9 cellular contexts compared by ENCODE assay signal in the genomic region with DNA sequence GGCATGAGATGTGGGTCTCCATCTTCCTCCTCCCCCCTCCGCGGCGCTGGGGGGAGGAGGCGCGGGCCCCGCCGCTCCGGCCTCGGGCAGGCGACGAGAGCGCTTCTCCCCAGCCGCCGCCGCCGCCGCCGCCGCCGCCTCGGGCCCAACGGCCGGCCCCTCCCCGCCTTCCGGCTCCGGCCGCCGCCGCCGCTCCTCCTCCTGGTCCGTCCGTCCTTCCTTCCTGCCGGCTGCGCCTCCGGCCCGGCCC. TPM values are rescaled to one million over a fixed set of nuclear protein-coding genes. Genes with fewer than 3 reads are reported as not detected.
DNase-seq lines count a peak whose midpoint lies in the region; ATAC-seq, FAIRE-seq and TF ChIP-seq lines count a peak whose summit lies in the region.
"Had no signal": no experiment of that assay in that cellular context is flagged by ENCODE, and none has a peak within 500 bp of the region (broad histone marks: within the 10 kb centered on the region; RNA-seq: fewer than 3 reads in every experiment).

No MANE protein-coding gene starts in this region.

- no peaks in the 10 kb centered on the region for H3K27me3 Mint-ChIP-seq in CD4-positive, alpha-beta memory T cell

- no peak for TF ChIP-seq CTCF in K562 (IDR thresholded peaks at IDR 0.05 in 2 of 3, conservative IDR thresholded peaks at IDR 0.05 in 1 of 3; ENCODE audit: insufficient read depth in 2 of 3, low read depth in 1 of 3, low read length in 3 of 3)
- TF ChIP-seq CTCF in kidney (IDR thresholded peaks at IDR 0.05; ENCODE audit: borderline replicate concordance, extremely low read depth, insufficient read depth): no peak
- TF ChIP-seq CTCF in stomach (IDR thresholded peaks at IDR 0.05): no peak

- no peaks in the 10 kb centered on the region for H3K27me3 ChIP-seq in CD4-positive, alpha-beta memory T cell (ENCODE audit: insufficient read depth, low read length)
- no peaks in the 10 kb centered on the region for H3K27me3 ChIP-seq in K562 (ENCODE audit: control insufficient read depth in 2 of 2, insufficient read depth in 2 of 2, low read length in 2 of 2)
- no peaks in the 10 kb centered on the region for H3K27me3 ChIP-seq in stomach

- ATAC-seq in GM18907 (IDR thresholded peaks at IDR 0.05; ENCODE audit: unreplicated experiment): peak; percentile 62
- ATAC-seq in HG03095 (IDR thresholded peaks at IDR 0.05; ENCODE audit: unreplicated experiment): peak; percentile 42
- peak; percentile 63 for ATAC-seq in K562

- peaks cover 46% of the 10 kb centered on the region for H3K4me1 ChIP-seq in CD4-positive, alpha-beta memory T cell (ENCODE audit: insufficient read depth, low read length)
- H3K4me1 ChIP-seq in K562 (replicated peaks in 1 of 2; ENCODE audit: control insufficient read depth in 2 of 2, insufficient read depth in 2 of 2, low read length in 2 of 2) (peaks cover 26 to 42% of the 10 kb centered on the region in 2 experiments; a peak in 4 of 5 replicates), kidney (ENCODE audit: control insufficient read depth in 1 of 2, insufficient read depth in 1 of 2, low read depth in 1 of 2, low read length in 2 of 2) (peaks cover 7 to 30% of the 10 kb centered on the region in 2 donors), stomach (peaks cover 37 to 60% (median 51%) of the 10 kb centered on the region in 4 donors)

- H3K27ac Mint-ChIP-seq in CD4-positive, alpha-beta memory T cell: peak overlapping the region in 1 of 7 donors; percentile 97

- in situ Hi-C loops in K562 (cut with MboI): loop anchor here (5.0 to 25.0 kb wide), 3 partner anchors 307 to 1032 kb away; no protein-coding TSS in a partner anchor

- H3K27ac ChIP-seq in CD4-positive, alpha-beta memory T cell (ENCODE audit: low read depth, low read length): peak overlapping the region; percentile 66
- H3K27ac ChIP-seq in K562 (ENCODE audit: extremely low read depth, low read depth, low read length) (peak overlapping the region; percentile 63; the same call in 2 of the 3 replicates), kidney (ENCODE audit: low read depth in 2 of 2, low read length in 2 of 2) (peak overlapping the region; percentile 79 to 86), stomach (peak overlapping the region; percentile 92 to 100 (median 95))

- H3K79me2 ChIP-seq in K562 (ENCODE audit: control insufficient read depth, insufficient read depth, low read length): peaks cover 58% of the 10 kb centered on the region

- TF ChIP-seq EP300 in K562 (IDR thresholded peaks at IDR 0.05; ENCODE audit: low read length): no peak
- no peak for TF ChIP-seq EP300 in stomach (IDR thresholded peaks at IDR 0.05)

- peak in 1 of 5 donors; percentile 66 for DNase-seq in CD4-positive, alpha-beta memory T cell
- DNase-seq in NOMO-1 treated with DMSO at 0.1 percent for 48 hours (lab: John Stamatoyannopoulos, UW; ENCODE audit: unreplicated experiment) (peak; percentile 51), K562 (ENCODE audit: extremely low read depth in 1 of 4, low spot score in 3 of 4) (peak in 2 of 4 experiments; percentile 60 to 66), kidney (peak; percentile 93), stomach (peak; percentile 73), occipital lobe (lab: John Stamatoyannopoulos, UW) (no peak)

- 0 out of 2 replicates have a peak overlapping the region, but pooled peaks have one; percentile 45 for H2AFZ ChIP-seq in K562 (ENCODE audit: low read depth, low read length)

- peak overlapping the region in 7 of 8 donors; percentile 92 to 96 (median 94) for H3K4me3 Mint-ChIP-seq in CD4-positive, alpha-beta memory T cell

- WGBS in K562 (ENCODE audit: insufficient coverage, low coverage, missing lambda C conversion rate): no CpG with 5 or more reads among the region's 36 CpGs
- WGBS in stomach, 5 donors: 0 to 3% (median 0%) methylated on average over 1 to 35 of the region's 36 CpGs

- POLR2A ChIA-PET in CD4-positive, alpha-beta memory T cell (lab: Charles Lee; ENCODE audit: partially characterized antibody): interaction anchor here (0.7 to 8.3 kb wide), 15 partner anchors 8 to 1210 kb away, joined by 3 to 142 read pairs (median 8); partner anchors contain the start of genes ERC1, RAD52 and WNK1
- POLR2A ChIA-PET in K562 (lab: Yijun Ruan, JAX): interaction anchor here (0.7 to 1.8 kb wide), 4 partner anchors 8 to 300 kb away, joined by 3 to 5 read pairs (median 4); no protein-coding TSS in a partner anchor

- intact Hi-C loops in CD4-positive, alpha-beta memory T cell (cut with micrococcal nuclease): loop anchor here (1.0 to 10.0 kb wide), 9 partner anchors 62 to 1139 kb away; partner anchors contain the start of genes B4GALNT3, ERC1, RAD52 and WNK1
- intact Hi-C loops in K562 (cut with micrococcal nuclease) (no loop called here), kidney (cut with DNase I) (no loop called here), stomach (cut with DNase I; ENCODE audit: low total_unique reads) (no loop called here)

- TF ChIP-seq POLR2A in K562 (conservative IDR thresholded peaks at IDR 0.05) (no peak), stomach (IDR thresholded peaks at IDR 0.05) (no peak)

- no TSS peak for BruUV-seq in K562 (replicated peaks; lab: Mats Ljungman, UMichigan)

- peak overlapping the region; percentile 77 to 95 for H3K4me3 ChIP-seq in CD4-positive, alpha-beta memory T cell (ENCODE audit: low read length in 2 of 2)
- H3K4me3 ChIP-seq in K562: peak overlapping the region; percentile 62
- H3K4me3 ChIP-seq in kidney (ENCODE audit: low read length in 2 of 2): peak overlapping the region; percentile 70 to 72
- peak overlapping the region; percentile 82 to 98 (median 88) for H3K4me3 ChIP-seq in stomach

- no peak for TF ChIP-seq RAD21 in K562 (CRISPR knock-in tag; conservative IDR thresholded peaks at IDR 0.05 in 1 of 2, IDR thresholded peaks at IDR 0.05 in 1 of 2)

- no peaks in the 10 kb centered on the region for H3K9me1 ChIP-seq in K562 (ENCODE audit: control insufficient read depth, insufficient read depth, low read length)

- H3K9ac ChIP-seq in K562 (ENCODE audit: insufficient read depth in 1 of 2, low read depth in 2 of 2, low read length in 2 of 2) (peak overlapping the region; percentile 35 to 89; a peak in 3 of 4 replicates), kidney (ENCODE audit: low read length in 2 of 2) (peak overlapping the region; percentile 71 to 78)

- FAIRE-seq in K562 (lab: Jason Lieb, UNC): no peak
- FAIRE-seq in kidney (lab: Jason Lieb, UNC): no peak

- peaks cover 35 to 70% (median 44%) of the 10 kb centered on the region in 4 donors for H3K4me1 Mint-ChIP-seq in CD4-positive, alpha-beta memory T cell

- peaks cover 0 to 2% (median 0%) of the 10 kb centered on the region in 8 donors for H3K9me3 Mint-ChIP-seq in CD4-positive, alpha-beta memory T cell

- peaks cover 12% of the 10 kb centered on the region for H4K20me1 ChIP-seq in K562 (replicated peaks; ENCODE audit: control insufficient read depth, insufficient read depth, low read length)

- H3K36me3 ChIP-seq in CD4-positive, alpha-beta memory T cell (ENCODE audit: insufficient read depth, low read length): no peaks in the 10 kb centered on the region
- peaks cover 10% of the 10 kb centered on the region; the same call in 1 of the 3 replicates for H3K36me3 ChIP-seq in K562 (ENCODE audit: control insufficient read depth, insufficient read depth, low read length)
- H3K36me3 ChIP-seq in kidney (ENCODE audit: control insufficient read depth in 1 of 2, insufficient read depth in 2 of 2, low read length in 2 of 2): no peaks in the 10 kb centered on the region
- no peaks in the 10 kb centered on the region for H3K36me3 ChIP-seq in stomach

- peak overlapping the region; percentile 81 for H3K4me2 ChIP-seq in K562 (ENCODE audit: insufficient read depth, low read length)

- CTCF ChIA-PET in CD4-positive, alpha-beta memory T cell (lab: Charles Lee; ENCODE audit: partially characterized antibody): interaction anchor here (0.6 to 3.5 kb wide), 6 partner anchors 9 to 562 kb away, joined by 3 to 41 read pairs (median 28); no protein-coding TSS in a partner anchor
- CTCF ChIA-PET in K562 (lab: Yijun Ruan, JAX; ENCODE audit: low intra/inter-chr PET ratio): interaction anchor here (0.7 kb wide), 1 partner anchor 11 kb away, joined by 3 read pairs; no protein-coding TSS in a partner anchor

- H3K9me3 ChIP-seq in CD4-positive, alpha-beta memory T cell (ENCODE audit: control insufficient read depth in 1 of 2, low read length in 2 of 2): no peaks in the 10 kb centered on the region
- H3K9me3 ChIP-seq in K562 (replicated peaks; ENCODE audit: control insufficient read depth, insufficient read depth, low read depth, low read length) (no peaks in the 10 kb centered on the region), kidney (ENCODE audit: control insufficient read depth in 1 of 2, low read length in 2 of 2) (no peaks in the 10 kb centered on the region), stomach (no peaks in the 10 kb centered on the region)

- H3K36me3 Mint-ChIP-seq in CD4-positive, alpha-beta memory T cell: peaks cover 9 to 27% of the 10 kb centered on the region in 2 donors

RNA-seq across cellular contexts. Expression of gene FBXL14, which starts 0.4 kb away (rescaled TPM):
- total RNA-seq in CD4-positive, alpha-beta memory T cell: 10 to 100 TPM; 41.6 to 43.4 TPM
- 10 to 100 TPM; 14.6 to 29.2 TPM for polyA plus RNA-seq in CD4-positive, alpha-beta memory T cell
- total RNA-seq in K562 (2011; cell fraction: chromatin; rRNA removed; ENCODE audit: low replicate concordance): 1.6 and 6.6 TPM in 2 replicates
- 7.8 and 11.2 TPM in 2 replicates for total RNA-seq in K562 (2011; cell fraction: nucleolus; rRNA removed)
- total RNA-seq in K562 (2011; cell fraction: nucleoplasm; rRNA removed): 4.3 and 5.0 TPM in 2 replicates
- total RNA-seq in K562 (2014; rRNA removed) (7.1 and 7.8 TPM in 2 replicates), K562 (2014; rRNA removed; fragmentation: Illumina TruSeq; extraction: Trizol) (0.22 and 0.65 TPM in 2 replicates), K562 (2015; rRNA removed; fragmentation: Illumina TruSeq; extraction: Trizol) (4.8 and 5.3 TPM in 2 replicates), K562 (2021) (9.8 and 11.0 TPM in 2 replicates), kidney (17.9 TPM), stomach (10 to 100 TPM in 3 of 5 donors, 1 to 10 TPM in 1, not detected in 1; 5.4 to 36.2 (median 22.9) TPM), occipital lobe (25.3 TPM)
- polyA plus RNA-seq in K562 (2011; rRNA removed) (3.3 and 4.6 TPM in 2 replicates), K562 (2014; fragmentation: Illumina TruSeq; extraction: Trizol) (1.2 and 3.3 TPM in 2 replicates), K562 (2014; fragmentation: Nextera tagmentation; extraction: Ambion mirVana) (under 1 TPM; 0.13 to 0.17 TPM), K562 (2014; rRNA removed) (6.3 and 7.6 TPM in 2 replicates), kidney (ENCODE audit: insufficient read depth, low read depth, low replicate concordance) (5.3 TPM), stomach (1 to 10 TPM; 2.6 to 7.9 (median 7.2) TPM)
- 6.7 and 16.0 TPM in 2 replicates for polyA plus RNA-seq in K562 (2011; cell fraction: cytosol; rRNA removed)
- polyA plus RNA-seq in K562 (2011; cell fraction: nucleus; rRNA removed): 3.4 and 5.1 TPM in 2 replicates
- polyA plus RNA-seq in K562 (2012): 6.5 and 9.3 TPM in 2 replicates
- polyA minus RNA-seq in K562 (2011; rRNA and poly(A)+ RNA removed): 3.3 and 6.3 TPM in 2 replicates
- 8.7 TPM in 2 replicates for polyA minus RNA-seq in K562 (2011; cell fraction: cytosol; rRNA and poly(A)+ RNA removed)
- polyA minus RNA-seq in K562 (2011; cell fraction: nucleus; rRNA and poly(A)+ RNA removed): 5.9 and 7.4 TPM in 2 replicates

RNA-seq across cellular contexts. Expression of gene WNT5B, which starts 35.1 kb away (rescaled TPM):
- under 1 TPM in 1 of 2 experiments, not detected in 1; 0.17 TPM for total RNA-seq in CD4-positive, alpha-beta memory T cell
- under 1 TPM in 1 of 2 donors, not detected in 1; 0.61 TPM for polyA plus RNA-seq in CD4-positive, alpha-beta memory T cell
- total RNA-seq in K562 (2011; cell fraction: chromatin; rRNA removed; ENCODE audit: low replicate concordance): 2.9 and 11.1 TPM in 2 replicates
- total RNA-seq in K562 (2011; cell fraction: nucleolus; rRNA removed): 12.0 TPM in 2 replicates
- 6.7 and 8.2 TPM in 2 replicates for total RNA-seq in K562 (2011; cell fraction: nucleoplasm; rRNA removed)
- total RNA-seq in K562 (2014; rRNA removed) (15.0 and 16.8 TPM in 2 replicates), K562 (2014; rRNA removed; fragmentation: Illumina TruSeq; extraction: Trizol) (5.3 and 5.4 TPM in 2 replicates), K562 (2015; rRNA removed; fragmentation: Illumina TruSeq; extraction: Trizol) (7.8 and 8.9 TPM in 2 replicates), K562 (2021) (14.6 and 18.4 TPM in 2 replicates), kidney (4.8 TPM), stomach (10 to 100 TPM in 2 of 5 donors, 1 to 10 TPM in 2, under 1 TPM in 1; 0.45 to 22.3 (median 7.8) TPM), occipital lobe (30.7 TPM)
- polyA plus RNA-seq in K562 (2011; rRNA removed) (3.0 and 5.1 TPM in 2 replicates), K562 (2014; fragmentation: Illumina TruSeq; extraction: Trizol) (5.4 and 6.8 TPM in 2 replicates), K562 (2014; fragmentation: Nextera tagmentation; extraction: Ambion mirVana) (under 1 TPM; 0.42 to 0.80 TPM), K562 (2014; rRNA removed) (5.4 and 6.2 TPM in 2 replicates), kidney (ENCODE audit: insufficient read depth, low read depth, low replicate concordance) (3.4 TPM), stomach (10 to 100 TPM in 1 of 3 donors, 1 to 10 TPM in 2; 4.3 to 13.6 (median 4.4) TPM)
- polyA plus RNA-seq in K562 (2011; cell fraction: cytosol; rRNA removed): 5.7 and 6.2 TPM in 2 replicates
- polyA plus RNA-seq in K562 (2011; cell fraction: nucleus; rRNA removed): 5.1 and 6.0 TPM in 2 replicates
- 3.9 and 8.4 TPM in 2 replicates for polyA plus RNA-seq in K562 (2012)
- 4.1 and 5.8 TPM in 2 replicates for polyA minus RNA-seq in K562 (2011; rRNA and poly(A)+ RNA removed)
- 5.7 and 6.3 TPM in 2 replicates for polyA minus RNA-seq in K562 (2011; cell fraction: cytosol; rRNA and poly(A)+ RNA removed)
- polyA minus RNA-seq in K562 (2011; cell fraction: nucleus; rRNA and poly(A)+ RNA removed): 1.5 and 3.0 TPM in 2 replicates
- total RNA-seq: activated CD8-positive, alpha-beta memory T cell treated with anti-CD3 and anti-CD28 coated beads for 36 hours had no signal
